1 cellular context compared by ENCODE assay signal in the genomic region with DNA sequence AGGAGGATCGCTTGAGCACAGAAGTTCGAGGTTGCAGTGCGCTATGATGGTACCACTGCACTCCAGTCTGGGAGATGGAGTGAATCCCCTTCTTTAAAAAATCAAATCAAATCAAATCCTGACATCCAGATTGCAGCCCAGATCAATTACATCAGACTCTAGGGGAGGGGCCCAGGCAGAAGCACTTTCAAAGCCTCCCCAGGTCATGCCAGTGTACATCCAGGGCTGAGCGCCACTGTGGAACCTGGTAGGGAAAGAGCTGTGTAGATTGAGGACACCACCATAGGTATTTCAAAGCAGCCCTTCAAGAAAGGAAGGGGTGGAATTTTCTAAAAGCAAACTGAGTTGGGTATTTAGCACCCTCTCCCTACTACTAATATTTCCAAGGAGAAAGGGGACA.
TF ChIP-seq lines count a peak whose summit lies in the region.

No MANE protein-coding gene starts in this region.

TF ChIP-seq in GM12878, 131 proteins besides CTCF, POLR2A, EP300 and RAD21:
- no peak for TF ChIP-seq NRF1 (conservative IDR thresholded peaks at IDR 0.05; ENCODE audit: low read depth, low read length)
- TF ChIP-seq SUZ12 (IDR thresholded peaks at IDR 0.05; ENCODE audit: unreplicated experiment): no peak
- no peak for TF ChIP-seq ZNF622 (IDR thresholded peaks at IDR 0.05)
- no peak for TF ChIP-seq PAX8 (IDR thresholded peaks at IDR 0.05)
- no peak for TF ChIP-seq TAF1 (IDR thresholded peaks at IDR 0.05; ENCODE audit: borderline replicate concordance, low read depth, low read length)
- no peak for TF ChIP-seq ZNF274 (IDR thresholded peaks at IDR 0.05; ENCODE audit: insufficient read depth, insufficient read length)
- TF ChIP-seq SRF (IDR thresholded peaks at IDR 0.05; ENCODE audit: low read depth in 2 of 2, low read length in 2 of 2): no peak
- no peak for TF ChIP-seq NR2F1 (conservative IDR thresholded peaks at IDR 0.05)
- TF ChIP-seq NBN (IDR thresholded peaks at IDR 0.05): no peak
- no peak for TF ChIP-seq MYB (IDR thresholded peaks at IDR 0.05; ENCODE audit: borderline replicate concordance, low read depth, low read length)
- no peak for TF ChIP-seq TCF12 (IDR thresholded peaks at IDR 0.05; ENCODE audit: low read depth, low read length)
- no peak for TF ChIP-seq TBL1XR1 (IDR thresholded peaks at IDR 0.05; ENCODE audit: low read depth, low read length)
